In the genomic region with DNA sequence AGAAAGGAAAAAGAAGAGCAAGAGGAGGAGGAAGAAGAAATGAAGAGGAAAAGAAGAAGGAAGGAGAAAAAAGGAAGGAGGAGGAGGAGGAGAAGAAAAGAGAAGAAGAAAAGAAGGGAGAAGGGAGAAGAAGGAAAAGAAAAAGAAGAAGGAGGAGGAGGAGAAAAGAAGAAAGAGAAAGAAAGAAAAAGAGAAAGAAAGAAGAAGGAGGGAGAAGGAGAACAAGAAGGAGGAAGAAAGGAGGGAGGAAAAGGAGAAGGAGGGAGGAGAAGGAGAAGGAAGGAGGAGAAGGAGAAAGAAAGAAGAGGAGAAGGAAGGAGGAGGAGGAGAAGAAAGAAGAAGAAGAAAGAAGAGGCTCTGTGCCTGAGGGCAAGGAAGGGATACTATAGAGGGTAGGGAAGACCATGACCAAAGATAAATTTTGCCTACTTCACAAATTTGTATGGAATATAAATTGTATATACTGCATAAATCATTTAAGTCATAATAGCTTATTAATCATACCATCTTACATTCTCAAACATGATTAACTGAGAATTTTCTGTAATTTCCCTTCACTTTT, we compare ENCODE assay signal across 18 cellular contexts.
"Had no signal": no experiment of that assay in that cellular context is flagged by ENCODE, and none has a peak within 500 bp of the region (broad histone marks: within the 10 kb centered on the region; RNA-seq: fewer than 3 reads in every experiment).

No MANE protein-coding gene starts in this region.

- ATAC-seq: heart left ventricle; left colon; naive thymus-derived CD4-positive, alpha-beta T cell had no signal

- H3K4me1 ChIP-seq: colonic mucosa had no signal

- H3K9me3 ChIP-seq: colonic mucosa, heart left ventricle, neutrophil, right atrium auricular region, suprapubic skin, thyroid gland had no signal

- H3K9me3 Mint-ChIP-seq: type B pancreatic cell had no signal

- H3K27ac Mint-ChIP-seq: type B pancreatic cell had no signal

- H3K36me3 Mint-ChIP-seq: type B pancreatic cell had no signal

- H3K27ac ChIP-seq: colonic mucosa, heart left ventricle, neutrophil, right atrium auricular region, suprapubic skin, thyroid gland had no signal

- H3K4me3 ChIP-seq: colonic mucosa, heart left ventricle, right atrium auricular region, suprapubic skin, thyroid gland had no signal

- FAIRE-seq: small intestine, urothelium cell line had no signal

- H3K27me3 Mint-ChIP-seq: type B pancreatic cell had no signal

- H3K4me3 Mint-ChIP-seq: type B pancreatic cell had no signal

- DNase-seq: colonic mucosa; dermis blood vessel endothelial cell; effector CD4-positive, alpha-beta T cell; foreskin melanocyte; heart left ventricle; hippocampal formation; left colon; mammary epithelial cell; naive thymus-derived CD4-positive, alpha-beta T cell; small intestine; stimulated activated CD4-positive, alpha-beta T cell treated with anti-CD3 and anti-CD28 coated beads, Interleukin-12 subunit alpha, Interleukin-12 subunit beta, amount 100 ng/mL, for 4 hours; stimulated activated naive CD4-positive, alpha-beta T cell; thyroid gland had no signal

- H3K36me3 ChIP-seq: colonic mucosa, heart left ventricle, neutrophil, right atrium auricular region, suprapubic skin, thyroid gland had no signal

- H3K27me3 ChIP-seq: colonic mucosa, heart left ventricle, neutrophil, right atrium auricular region, suprapubic skin, thyroid gland had no signal
